In the genomic region with DNA sequence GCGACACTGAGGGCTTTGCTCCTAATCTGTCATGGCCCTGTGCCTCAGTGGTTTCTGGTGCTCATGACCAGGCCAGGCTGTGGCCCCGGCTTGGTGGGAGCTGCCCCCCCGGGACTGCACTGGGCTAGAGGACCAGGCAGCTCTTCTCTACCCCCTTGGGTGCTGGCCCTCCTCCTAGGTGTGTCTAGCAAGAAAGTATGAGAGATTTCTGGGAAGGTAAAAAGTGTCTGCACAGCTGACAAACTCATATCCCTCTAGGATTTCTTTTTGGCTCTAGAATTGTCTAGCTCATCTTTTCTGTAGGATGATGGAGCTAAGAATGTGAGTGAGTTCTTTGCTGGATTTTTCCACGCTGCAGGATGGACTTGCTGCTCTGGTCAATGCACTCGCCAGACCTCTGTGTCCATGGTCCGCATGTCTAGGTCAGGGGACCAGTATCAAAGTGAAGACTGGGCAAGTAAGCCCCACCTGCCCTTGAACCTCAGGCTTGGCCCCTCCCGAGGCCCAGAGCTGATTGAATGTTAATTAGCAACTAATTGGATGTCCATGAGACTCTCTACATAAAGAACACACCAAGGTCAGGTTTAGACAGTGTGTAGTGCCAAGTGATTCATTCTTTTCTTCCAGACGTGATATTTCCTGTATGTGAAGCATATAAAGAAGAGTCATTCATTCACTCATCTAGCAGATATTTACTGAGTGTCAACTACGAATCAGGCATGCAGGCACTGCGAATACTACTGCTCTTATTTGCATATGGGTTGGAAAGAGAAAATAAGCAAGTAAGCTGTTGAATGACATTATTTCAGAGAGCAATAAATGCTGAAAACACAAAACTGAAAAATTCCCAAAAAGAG, we compare ENCODE assay signal across 8 cellular contexts. TPM values are rescaled to one million over a fixed set of nuclear protein-coding genes. Genes with fewer than 3 reads are reported as not detected.
DNase-seq lines count a peak whose midpoint lies in the region; ATAC-seq and TF ChIP-seq lines count a peak whose summit lies in the region.

No MANE protein-coding gene starts in this region.

- H3K4me3 Mint-ChIP-seq in nephron, result peak overlapping the region; percentile 85 to 90 (median 87)

- ATAC-seq in GM21447 (IDR thresholded peaks at IDR 0.05; ENCODE audit: unreplicated experiment) (no peak), GM19467 (IDR thresholded peaks at IDR 0.05; ENCODE audit: unreplicated experiment) (no peak)

- peaks cover 8% of the 10 kb centered on the region for H3K4me1 Mint-ChIP-seq in nephron

- peaks cover 13% of the 10 kb centered on the region for H3K27me3 Mint-ChIP-seq in nephron (ENCODE audit: low read depth)

- no peak for TF ChIP-seq CTCF in nephron (IDR thresholded peaks at IDR 0.05; ENCODE audit: unreplicated experiment in 3 of 3)

- DNase-seq in DMS53 treated with DMSO at 0.1 percent for 48 hours (lab: John Stamatoyannopoulos, UW; ENCODE audit: unreplicated experiment) (peak; percentile 23), LHCN-M2 (ENCODE audit: low read depth) (peak; percentile 3), dedifferentiated amniotic fluid mesenchymal stem cell (ENCODE audit: extremely low spot score) (peak; percentile 24)
- DNase-seq in stimulated activated CD4-positive, alpha-beta T cell treated with anti-CD3 and anti-CD28 coated beads, Interleukin-1b, Interleukin-23, amount 100 ng/mL, for 48 hours, result no peak
- no peak for DNase-seq in effector CD8-positive, alpha-beta T cell (lab: John Stamatoyannopoulos, UW)

- H3K36me3 Mint-ChIP-seq in nephron (ENCODE audit: low read depth), result no peaks in the 10 kb centered on the region

- H3K9me3 Mint-ChIP-seq in nephron, result no peaks in the 10 kb centered on the region

- peak overlapping the region; percentile 16 to 84 (median 72) for H3K27ac Mint-ChIP-seq in nephron

RNA-seq across cellular contexts. Expression of a gene that starts 15.6 kb away (rescaled TPM):
- 1.0 and 1.5 TPM in 2 replicates for total RNA-seq in LHCN-M2 (2014; rRNA removed)
- polyA plus RNA-seq in LHCN-M2 (2012), result 0.58 TPM

RNA-seq across cellular contexts. Expression of a gene that starts 30.7 kb away (rescaled TPM):
- total RNA-seq in LHCN-M2 (2014; rRNA removed), result not detected in 2 replicates
- polyA plus RNA-seq in LHCN-M2 (2012), result not detected

Comparison
In these comparisons a context has a peak if more than half of its experiments do, and no peak if none do; other contexts are left out.
1. DNase-seq: peak in DMS53 treated with DMSO at 0.1 percent for 48 hours (single experiment), LHCN-M2 (single experiment) and dedifferentiated amniotic fluid mesenchymal stem cell (single experiment); none in stimulated activated CD4-positive, alpha-beta T cell treated with anti-CD3 and anti-CD28 coated beads, Interleukin-1b, Interleukin-23, amount 100 ng/mL, for 48 hours (single experiment) and effector CD8-positive, alpha-beta T cell (single experiment).